In the genomic region with DNA sequence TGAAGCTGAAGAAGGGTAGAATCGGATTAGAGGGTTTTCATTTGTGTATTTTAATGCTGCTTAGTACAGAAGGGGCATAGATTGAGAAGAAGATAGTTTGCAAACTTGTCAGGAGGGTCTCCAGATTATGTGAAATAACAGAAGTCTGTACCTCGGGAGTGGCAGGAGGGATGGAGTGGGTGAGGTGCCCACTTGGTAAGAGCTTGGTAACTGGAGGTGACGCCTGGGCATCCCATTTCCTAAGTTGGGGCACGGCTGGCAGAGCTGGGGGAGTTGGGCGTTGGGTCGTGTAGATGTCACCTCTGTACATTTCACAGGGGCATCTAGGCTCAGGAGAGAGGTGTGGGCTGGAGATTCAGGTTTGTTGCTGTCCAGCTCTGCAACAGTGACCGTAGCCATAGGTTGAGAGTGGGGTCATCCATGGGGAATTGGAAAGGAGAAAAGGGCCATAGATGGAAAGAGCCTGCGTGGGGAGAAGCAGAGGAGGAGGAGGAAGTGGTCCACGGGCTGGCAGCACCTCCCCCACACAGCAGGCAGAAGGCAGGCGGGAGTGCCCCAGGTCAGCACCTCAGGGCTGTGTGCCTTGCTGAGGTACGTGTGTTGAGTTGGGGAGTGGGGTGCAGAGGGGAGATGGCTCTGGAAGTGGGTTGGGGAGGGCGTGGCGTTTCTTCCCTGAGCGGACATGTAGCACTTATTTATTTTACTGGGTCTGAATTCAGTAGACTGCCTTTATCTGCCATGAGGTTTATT, we compare ENCODE assay signal across 10 cellular contexts. TPM values are rescaled to one million over a fixed set of nuclear protein-coding genes. Genes with fewer than 3 reads are reported as not detected.
A peak's percentile ranks its signal among the peaks of the same experiment; 100 is the strongest.
DNase-seq lines count a peak whose midpoint lies in the region; ATAC-seq lines count a peak whose summit lies in the region.
"Had no signal": no experiment of that assay in that cellular context is flagged by ENCODE, and none has a peak within 500 bp of the region (broad histone marks: within the 10 kb centered on the region; RNA-seq: fewer than 3 reads in every experiment).

No MANE protein-coding gene starts in this region.

- peaks cover 14% of the 10 kb centered on the region for H3K36me3 Mint-ChIP-seq in activated naive CD4-positive, alpha-beta T cell treated with anti-CD3 and anti-CD28 coated beads, Interleukin-2, amount 50 U/mL, for 24 hours
- H3K36me3 Mint-ChIP-seq in T-cell, result peaks cover 70% of the 10 kb centered on the region

- no peaks in the 10 kb centered on the region for H3K9me3 Mint-ChIP-seq in activated naive CD4-positive, alpha-beta T cell treated with anti-CD3 and anti-CD28 coated beads, Interleukin-2, amount 50 U/mL, for 24 hours
- H3K9me3 Mint-ChIP-seq in T-cell, result no peaks in the 10 kb centered on the region

- DNase-seq in activated naive CD4-positive, alpha-beta T cell treated with Interleukin-2 at 50 U/mL for 16 hours, result no peak
- DNase-seq in T-cell (no peak), left cardiac atrium (no peak), sciatic nerve (ENCODE audit: low spot score) (no peak), NCI-H1436 (lab: John Stamatoyannopoulos, UW) (no peak), GM19240 (ENCODE audit: insufficient read length, low spot score) (no peak)
- DNase-seq: cortex of kidney, NCI-H1092 had no signal

- CTCF ChIA-PET in T-cell (lab: Charles Lee), result no interaction called here

- H3K4me1 Mint-ChIP-seq in activated naive CD4-positive, alpha-beta T cell treated with anti-CD3 and anti-CD28 coated beads, Interleukin-2, amount 50 U/mL, for 24 hours, result no peaks in the 10 kb centered on the region
- peaks cover 3 to 7% (median 4%) of the 10 kb centered on the region in 3 donors for H3K4me1 Mint-ChIP-seq in T-cell

- ATAC-seq in T-cell (replicated peaks in 1 of 4), result no peak
- ATAC-seq in left cardiac atrium, result peak; percentile 6 to 14
- ATAC-seq in sciatic nerve, result peak; percentile 10
- ATAC-seq in GM19328 (IDR thresholded peaks at IDR 0.05; ENCODE audit: unreplicated experiment), result no peak

- POLR2A ChIA-PET in T-cell (lab: Charles Lee), result no interaction called here

- no peaks in the 10 kb centered on the region for H3K27me3 Mint-ChIP-seq in activated naive CD4-positive, alpha-beta T cell treated with anti-CD3 and anti-CD28 coated beads, Interleukin-2, amount 50 U/mL, for 24 hours
- no peaks in the 10 kb centered on the region for H3K27me3 Mint-ChIP-seq in T-cell

- H3K4me3 Mint-ChIP-seq in activated naive CD4-positive, alpha-beta T cell treated with anti-CD3 and anti-CD28 coated beads, Interleukin-2, amount 50 U/mL, for 24 hours, result no peak overlapping the region
- no peak overlapping the region for H3K4me3 Mint-ChIP-seq in T-cell

- intact Hi-C loops in left cardiac atrium (cut with DNase I) (no loop called here), sciatic nerve (cut with DNase I) (no loop called here)

- H3K27ac Mint-ChIP-seq in activated naive CD4-positive, alpha-beta T cell treated with anti-CD3 and anti-CD28 coated beads, Interleukin-2, amount 50 U/mL, for 24 hours, result peak overlapping the region; percentile 41
- H3K27ac Mint-ChIP-seq in T-cell, result peak overlapping the region; percentile 47 to 71

RNA-seq across cellular contexts. Expression of a gene that starts 31.2 kb away (rescaled TPM):
- total RNA-seq in T-cell (10 to 100 TPM; 64.5 to 91.3 (median 84.1) TPM), left cardiac atrium (10 to 100 TPM; 27.5 to 32.5 TPM), sciatic nerve (51.0 TPM)

Comparison
In these comparisons a context has a peak if more than half of its experiments do, and no peak if none do; other contexts are left out.
1. ATAC-seq: peak in left cardiac atrium (2 of 2) and sciatic nerve (single experiment); none in T-cell (0 of 4) and GM19328 (single experiment).